In the genomic region with DNA sequence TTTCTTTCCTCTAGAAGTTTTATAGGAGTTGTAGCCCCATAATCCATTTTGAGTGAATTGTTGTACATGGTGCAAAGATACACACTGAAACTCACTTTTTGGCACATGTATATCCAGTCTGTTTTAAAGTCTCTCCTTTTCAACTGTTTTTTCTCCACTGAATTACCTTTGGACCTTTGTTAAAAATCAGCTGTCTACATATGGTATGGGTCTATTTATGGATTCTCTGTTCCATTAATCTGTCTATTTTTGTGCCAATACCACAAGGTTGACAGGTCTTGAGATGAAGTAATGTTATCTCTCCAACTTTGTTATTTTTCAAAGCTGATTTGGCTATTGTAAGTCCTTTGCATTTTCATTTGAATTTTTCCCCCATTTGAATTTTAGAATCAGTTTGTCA, we compare ENCODE assay signal across 1 cellular context.
TF ChIP-seq lines count a peak whose summit lies in the region.

No MANE protein-coding gene starts in this region.

TF ChIP-seq in GM12878, 131 proteins besides CTCF, POLR2A, EP300 and RAD21:
- TF ChIP-seq NR2C1 (IDR thresholded peaks at IDR 0.05) (no peak), MEF2B (IDR thresholded peaks at IDR 0.05; ENCODE audit: partially characterized antibody, poor library complexity, severe bottlenecking) (peak; percentile 83), MEF2A (IDR thresholded peaks at IDR 0.05; ENCODE audit: insufficient read depth, low read depth, low read length) (0 out of 2 replicates have a peak, but pooled peaks have one; percentile 50)
